14 cellular contexts compared by ENCODE assay signal in genomic region chr9:126661521-126662251, GRCh38. TPM values are rescaled to one million over a fixed set of nuclear protein-coding genes. Genes with fewer than 3 reads are reported as not detected.
DNase-seq lines count a peak whose midpoint lies in the region; ATAC-seq and TF ChIP-seq lines count a peak whose summit lies in the region.
"Had no signal": no experiment of that assay in that cellular context is flagged by ENCODE, and none has a peak within 500 bp of the region (broad histone marks: within the 10 kb centered on the region; RNA-seq: fewer than 3 reads in every experiment).

No MANE protein-coding gene starts in this region.

- intact Hi-C loops in HCT116 (cut with micrococcal nuclease), result no loop called here

- no peaks in the 10 kb centered on the region for H3K36me3 ChIP-seq in HCT116 (ENCODE audit: control insufficient read depth in 1 of 2, insufficient read depth in 2 of 2, low read length in 2 of 2)

- RAD21 ChIA-PET in HCT116 (lab: Charles Lee; ENCODE audit: low non-redundant PET in 1 of 2, low total read pairs in 2 of 2, uncharacterized antibody in 2 of 2, unreplicated experiment in 2 of 2), result interaction anchor here in 1 of 2 experiments (1.3 kb wide), 1 partner anchor 29 kb away, joined by 4 read pairs; no protein-coding TSS in a partner anchor

- H3K79me2 ChIP-seq in HCT116 (ENCODE audit: insufficient read depth, low read length), result no peaks in the 10 kb centered on the region

- POLR2A ChIA-PET in HCT116 (lab: Charles Lee), result no interaction called here

- no peak overlapping the region for H3K4me3 ChIP-seq in HCT116 (replicated peaks in 1 of 2; ENCODE audit: low read depth in 1 of 2, low read length in 2 of 2)
- no peak overlapping the region for H3K4me3 ChIP-seq in coronary artery
- H3K4me3 ChIP-seq: dorsolateral prefrontal cortex, psoas muscle had no signal

- TF ChIP-seq CTCF in HCT116 (IDR thresholded peaks at IDR 0.05 in 2 of 3, conservative IDR thresholded peaks at IDR 0.05 in 1 of 3; ENCODE audit: borderline replicate concordance in 1 of 3, insufficient read depth in 1 of 3, low read depth in 2 of 3, low read length in 2 of 3) (no peak), omental fat pad (IDR thresholded peaks at IDR 0.05) (no peak), coronary artery (IDR thresholded peaks at IDR 0.05) (no peak)

- peaks cover 30 to 45% of the 10 kb centered on the region in 2 experiments for H3K4me1 ChIP-seq in HCT116 (ENCODE audit: control insufficient read depth in 1 of 2, insufficient read depth in 2 of 2, low read length in 2 of 2)

- H3K27me3 ChIP-seq in HCT116 (ENCODE audit: insufficient read depth, low read length), result no peaks in the 10 kb centered on the region

- no peak for TF ChIP-seq POLR2A in HCT116 (IDR thresholded peaks at IDR 0.05; ENCODE audit: borderline replicate concordance, extremely low read depth, insufficient read depth, insufficient read length)

- peak; percentile 61 for ATAC-seq in HCT116
- no peak for ATAC-seq in omental fat pad (ENCODE audit: low FRiP score)

- CTCF ChIA-PET in HCT116 (lab: Charles Lee), result interaction anchor here (1.0 to 3.8 kb wide), 5 partner anchors 17 to 44 kb away, joined by 3 to 14 read pairs (median 3); no protein-coding TSS in a partner anchor

- H3K4me2 ChIP-seq in HCT116 (ENCODE audit: low read length), result peak overlapping the region; percentile 62

- no peak overlapping the region for H3K9ac ChIP-seq in HCT116 (ENCODE audit: low read length)

- DNase-seq in 8988T, result peak; percentile 97
- DNase-seq in HCT116 (ENCODE audit: low read depth, low spot score), result peak; percentile 12
- peak; percentile 25 to 32 for DNase-seq in SHP77 (lab: John Stamatoyannopoulos, UW)
- peak; percentile 74 for DNase-seq in iPS DF 19.7 (ENCODE audit: low read depth, low spot score)
- no peak for DNase-seq in stimulated activated CD4-positive, alpha-beta T cell treated with anti-CD3 and anti-CD28 coated beads, Interleukin-2, amount 100 ng/mL, for 48 hours
- no peak for DNase-seq in MV-4-11 (lab: John Stamatoyannopoulos, UW)
- no peak for DNase-seq in omental fat pad (ENCODE audit: low spot score)
- no peak for DNase-seq in coronary artery (ENCODE audit: low spot score)
- DNase-seq: activated T-cell treated with anti-CD3 and anti-CD28 coated beads, Interleukin-2, amount 50 U/mL, for 48 hours; dorsolateral prefrontal cortex; psoas muscle; T-helper 9 cell had no signal

- no peaks in the 10 kb centered on the region for H4K20me1 ChIP-seq in HCT116 (ENCODE audit: insufficient read depth)

- no peaks in the 10 kb centered on the region for H3K9me3 ChIP-seq in HCT116 (ENCODE audit: control insufficient read depth in 1 of 2, insufficient read depth in 1 of 2, low read depth in 1 of 2, low read length in 2 of 2)
- H3K9me3 ChIP-seq: psoas muscle had no signal

- H3K9me2 ChIP-seq in HCT116 (ENCODE audit: insufficient read depth), result no peaks in the 10 kb centered on the region

- no peak overlapping the region for H2AFZ ChIP-seq in HCT116 (ENCODE audit: low read depth, low read length, poor library complexity, severe bottlenecking)

- no peak for TF ChIP-seq RAD21 in HCT116 (IDR thresholded peaks at IDR 0.05; ENCODE audit: low read depth)

- BruUV-seq in HCT116 (replicated peaks; lab: Mats Ljungman, UMichigan), result no TSS peak

- H3K27ac ChIP-seq in HCT116 (ENCODE audit: low read depth, low read length) (peak overlapping the region; percentile 62), coronary artery (no peak overlapping the region)
- H3K27ac ChIP-seq: dorsolateral prefrontal cortex, HL-60, psoas muscle had no signal

TF ChIP-seq in HCT116, 20 proteins besides CTCF, POLR2A, EP300 and RAD21:
- TF ChIP-seq EZH2phosphoT487 (IDR thresholded peaks at IDR 0.05; ENCODE audit: borderline replicate concordance), result no peak

RNA-seq across cellular contexts. Expression of gene LMX1B, which starts 48.0 kb away (rescaled TPM):
- total RNA-seq in HCT116 (2021; ENCODE audit: unreplicated experiment) (11.3 TPM), omental fat pad (1 to 10 TPM in 1 of 4 donors, under 1 TPM in 2, not detected in 1; 0.09 to 1.1 (median 0.31) TPM)
- 8.8 and 9.1 TPM in 2 replicates for polyA plus RNA-seq in HCT116 (2012)
- polyA plus RNA-seq: BJ had no signal

Comparison
In these comparisons a context has a peak if more than half of its experiments do, and no peak if none do; other contexts are left out.
1. DNase-seq: peak in 8988T (single experiment), HCT116 (single experiment), SHP77 (2 of 2) and iPS DF 19.7 (single experiment); none in stimulated activated CD4-positive, alpha-beta T cell treated with anti-CD3 and anti-CD28 coated beads, Interleukin-2, amount 100 ng/mL, for 48 hours (0 of 2), MV-4-11 (single experiment), omental fat pad (single experiment) and coronary artery (single experiment).